ENCODE assay signal across 19 cellular contexts in genomic region chr7:1800876-1801275, GRCh38.
DNase-seq lines count a peak whose midpoint lies in the region; FAIRE-seq and TF ChIP-seq lines count a peak whose summit lies in the region.
"Had no signal": no experiment of that assay in that cellular context is flagged by ENCODE, and none has a peak within 500 bp of the region (broad histone marks: within the 10 kb centered on the region; RNA-seq: fewer than 3 reads in every experiment).

No MANE protein-coding gene starts in this region.

- peaks cover 16% of the 10 kb centered on the region for H3K27me3 ChIP-seq in GM23248 (replicated peaks; ENCODE audit: insufficient read depth)
- no peaks in the 10 kb centered on the region for H3K27me3 ChIP-seq in endodermal cell (ENCODE audit: control insufficient read depth, insufficient read depth, low read length, poor library complexity, severe bottlenecking)
- H3K27me3 ChIP-seq in testis, result no peaks in the 10 kb centered on the region
- H3K27me3 ChIP-seq: BE2C had no signal

- no peak for TF ChIP-seq POLR2A in testis (IDR thresholded peaks at IDR 0.05)

- no peaks in the 10 kb centered on the region for H3K79me2 ChIP-seq in GM23248 (ENCODE audit: insufficient read depth)

- no peak for TF ChIP-seq CTCF in endodermal cell (conservative IDR thresholded peaks at IDR 0.05)
- TF ChIP-seq CTCF in mesothelial cell of epicardium (IDR thresholded peaks at IDR 0.05; ENCODE audit: unreplicated experiment), result no peak
- TF ChIP-seq CTCF in testis (IDR thresholded peaks at IDR 0.05), result no peak

- H3K27me3 Mint-ChIP-seq in endodermal cell (ENCODE audit: insufficient read depth) (peaks cover 3% of the 10 kb centered on the region), mesothelial cell of epicardium (ENCODE audit: low read depth) (peaks cover 8% of the 10 kb centered on the region)

- H3K4me2 ChIP-seq in GM23248 (ENCODE audit: unreplicated experiment), result no peak overlapping the region

- H3K4me3 ChIP-seq in GM23248 (no peak overlapping the region), endodermal cell (ENCODE audit: low read length) (no peak overlapping the region), testis (no peak overlapping the region)
- H3K4me3 ChIP-seq: HAP-1 had no signal

- no peaks in the 10 kb centered on the region for H3F3A ChIP-seq in GM23248 (ENCODE audit: insufficient read depth)

- H3K9ac ChIP-seq in GM23248 (no peak overlapping the region), endodermal cell (ENCODE audit: extremely low read depth, low read length, poor library complexity, severe bottlenecking) (no peak overlapping the region)

- H3K36me3 Mint-ChIP-seq in endodermal cell (ENCODE audit: low read depth) (peaks cover 5% of the 10 kb centered on the region), mesothelial cell of epicardium (peaks cover 5% of the 10 kb centered on the region)
- H3K36me3 Mint-ChIP-seq: CD4-positive, alpha-beta memory T cell had no signal

- no peak overlapping the region for H3K27ac ChIP-seq in GM23248
- H3K27ac ChIP-seq in endodermal cell (ENCODE audit: low read depth, low read length), result no peak overlapping the region
- H3K27ac ChIP-seq in testis, result no peak overlapping the region
- H3K27ac ChIP-seq in substantia nigra (ENCODE audit: low read depth, low read length, poor library complexity, severe bottlenecking), result no peak overlapping the region

- H3K9me3 ChIP-seq in GM23248 (ENCODE audit: low read depth) (no peaks in the 10 kb centered on the region), endodermal cell (ENCODE audit: control insufficient read depth, low read length) (peaks cover 7% of the 10 kb centered on the region), testis (no peaks in the 10 kb centered on the region)
- H3K9me3 ChIP-seq: HAP-1 had no signal

- 4 to 11% methylated on average over 12 of the region's 12 CpGs for WGBS in GM23248 (ENCODE audit: low coverage in 1 of 2, low lambda C conversion rate in 2 of 2, missing lambda C conversion rate in 2 of 2), 2 experiments
- 87 to 93% methylated on average over 10 to 12 of the region's 12 CpGs for WGBS in endodermal cell (ENCODE audit: insufficient coverage in 1 of 2, insufficient read length in 1 of 2), 2 experiments
- WGBS in testis, 2 donors, result 33 to 34% methylated on average over 12 of the region's 12 CpGs

- H4K20me1 ChIP-seq in GM23248 (ENCODE audit: insufficient read depth), result no peaks in the 10 kb centered on the region

- H3K9me2 ChIP-seq in GM23248 (ENCODE audit: insufficient read depth), result no peaks in the 10 kb centered on the region

- DNase-seq in GM23248, result peak; percentile 14
- peak; percentile 9 for DNase-seq in endodermal cell
- peak in 1 of 2 experiments; percentile 34 for DNase-seq in mesothelial cell of epicardium (ENCODE audit: low spot score in 2 of 2, unreplicated experiment in 2 of 2)
- peak; percentile 14 for DNase-seq in testis
- DNase-seq in HTR-8/SVneo (ENCODE audit: insufficient read length, low spot score), result no peak
- DNase-seq in substantia nigra (lab: John Stamatoyannopoulos, UW), result no peak
- DNase-seq in dermis blood vessel endothelial cell, result no peak
- no peak for DNase-seq in stimulated activated naive CD4-positive, alpha-beta T cell treated with Interleukin-2 at 50 U/mL for 16 hours (lab: John Stamatoyannopoulos, UW)
- DNase-seq: BE2C; Calu3; CD4-positive, alpha-beta memory T cell; NCI-H1105; NCI-H1694 treated with DMSO at 0.1 percent for 48 hours; NCI-H2107; NCI-H226; NCI-H526; Right ventricle myocardium superior had no signal

- no peaks in the 10 kb centered on the region for H3K36me3 ChIP-seq in GM23248 (ENCODE audit: low read depth)
- H3K36me3 ChIP-seq in endodermal cell (ENCODE audit: control insufficient read depth, insufficient read depth, low read length), result no peaks in the 10 kb centered on the region
- no peaks in the 10 kb centered on the region for H3K36me3 ChIP-seq in testis (ENCODE audit: low read depth, missing control alignments)
- H3K36me3 ChIP-seq: BE2C, HAP-1 had no signal

- H3K4me3 Mint-ChIP-seq in endodermal cell (no peak overlapping the region), mesothelial cell of epicardium (no peak overlapping the region)
- H3K4me3 Mint-ChIP-seq: CD4-positive, alpha-beta memory T cell had no signal

- H3K4me1 Mint-ChIP-seq in endodermal cell (no peaks in the 10 kb centered on the region), mesothelial cell of epicardium (peaks cover 7% of the 10 kb centered on the region)
- H3K4me1 Mint-ChIP-seq: CD4-positive, alpha-beta memory T cell had no signal

- H3K27ac Mint-ChIP-seq in endodermal cell (no peak overlapping the region), mesothelial cell of epicardium (peak overlapping the region; percentile 31)

- FAIRE-seq in HTR-8/SVneo (lab: Jason Lieb, UNC), result no peak
- FAIRE-seq: RCC 7860 had no signal

- H3K9me3 Mint-ChIP-seq in endodermal cell (peaks cover 66% of the 10 kb centered on the region), mesothelial cell of epicardium (peaks cover 31% of the 10 kb centered on the region)

- no peak overlapping the region for H2AFZ ChIP-seq in GM23248

- intact Hi-C loops in testis (cut with DNase I; ENCODE audit: low total_unique reads), result no loop called here

- in situ Hi-C loops in GM23248 (cut with MboI), result no loop called here

- H3K4me1 ChIP-seq in GM23248 (ENCODE audit: insufficient read depth) (no peaks in the 10 kb centered on the region), endodermal cell (ENCODE audit: control insufficient read depth, insufficient read depth, low read length) (no peaks in the 10 kb centered on the region), testis (no peaks in the 10 kb centered on the region)
- H3K4me1 ChIP-seq: BE2C, HAP-1 had no signal

Comparison
In these comparisons a context has a peak if more than half of its experiments do, and no peak if none do; other contexts are left out.
1. DNase-seq: peak in GM23248 (single experiment), endodermal cell (single experiment) and testis (single experiment); none in HTR-8/SVneo (single experiment), substantia nigra (0 of 49), dermis blood vessel endothelial cell (single experiment) and stimulated activated naive CD4-positive, alpha-beta T cell treated with Interleukin-2 at 50 U/mL for 16 hours (single experiment).